ENCODE assay signal across 8 cellular contexts in genomic region chr15:82043726-82044372, GRCh38. TPM values are rescaled to one million over a fixed set of nuclear protein-coding genes. Genes with fewer than 3 reads are reported as not detected.
DNase-seq lines count a peak whose midpoint lies in the region; ATAC-seq and TF ChIP-seq lines count a peak whose summit lies in the region.

No MANE protein-coding gene starts in this region.

- no peaks in the 10 kb centered on the region for H3K27me3 Mint-ChIP-seq in CD8-positive, alpha-beta T cell (ENCODE audit: low read depth)

- no peak for ATAC-seq in CD8-positive, alpha-beta T cell
- ATAC-seq in RWPE2 (ENCODE audit: low read depth) (no peak), GM18498 (IDR thresholded peaks at IDR 0.05; ENCODE audit: unreplicated experiment) (no peak)

- no peaks in the 10 kb centered on the region for H3K27me3 ChIP-seq in CD8-positive, alpha-beta T cell (ENCODE audit: insufficient read depth, low read length)
- peaks cover 14% of the 10 kb centered on the region for H3K27me3 ChIP-seq in RWPE2 (ENCODE audit: insufficient read depth, poor library complexity, severe bottlenecking)

- peaks cover 19% of the 10 kb centered on the region for H3K4me1 ChIP-seq in CD8-positive, alpha-beta T cell (ENCODE audit: insufficient read depth, low read length)
- H3K4me1 ChIP-seq in RWPE2 (ENCODE audit: insufficient read depth, poor library complexity, severe bottlenecking): no peaks in the 10 kb centered on the region

- peak overlapping the region; percentile 61 for H3K4me3 ChIP-seq in CD8-positive, alpha-beta T cell (ENCODE audit: low read depth, low read length)
- peak overlapping the region; percentile 53 for H3K4me3 ChIP-seq in RWPE2 (ENCODE audit: severe bottlenecking)
- H3K4me3 ChIP-seq in epithelial cell of proximal tubule (ENCODE audit: low read depth, low read length): peak overlapping the region; percentile 78

- H3K27ac Mint-ChIP-seq in CD8-positive, alpha-beta T cell: no peak overlapping the region

- no peaks in the 10 kb centered on the region for H3K9me3 Mint-ChIP-seq in CD8-positive, alpha-beta T cell

- no peaks in the 10 kb centered on the region for H3K36me3 Mint-ChIP-seq in CD8-positive, alpha-beta T cell

- POLR2A ChIA-PET in CD8-positive, alpha-beta T cell (lab: Charles Lee): no interaction called here

- intact Hi-C loops in CD8-positive, alpha-beta T cell (cut with DNase I, micrococcal nuclease): loop anchor here (10.0 kb wide), 4 partner anchors 221 to 1021 kb away; partner anchors contain the start of genes BTBD1 (in 1 of the 2), EFL1 (in 1 of the 2), SAXO2 (in 1 of the 2) and STARD5 (in 1 of the 2)

- CTCF ChIA-PET in CD8-positive, alpha-beta T cell (lab: Charles Lee): no interaction called here

- DNase-seq in CD8-positive, alpha-beta T cell: no peak
- DNase-seq in RWPE2 (ENCODE audit: low spot score): peak; percentile 70
- no peak for DNase-seq in epithelial cell of proximal tubule (ENCODE audit: low read depth)
- peak; percentile 1 for DNase-seq in non-pigmented ciliary epithelial cell (ENCODE audit: low read depth)
- no peak for DNase-seq in NCI-H128 (lab: John Stamatoyannopoulos, UW; ENCODE audit: unreplicated experiment)
- no peak for DNase-seq in inferior parietal cortex (ENCODE audit: extremely low spot score)
- no peak for DNase-seq in GM19240 (ENCODE audit: insufficient read length, low spot score)

- TF ChIP-seq CTCF in CD8-positive, alpha-beta T cell (IDR thresholded peaks at IDR 0.05): no peak
- no peak for TF ChIP-seq CTCF in RWPE2 (IDR thresholded peaks at IDR 0.05; ENCODE audit: poor library complexity, severe bottlenecking)
- no peak for TF ChIP-seq CTCF in epithelial cell of proximal tubule (conservative IDR thresholded peaks at IDR 0.05; ENCODE audit: low read depth, low read length)

- H3K27ac ChIP-seq in CD8-positive, alpha-beta T cell (ENCODE audit: low read depth, low read length): no peak overlapping the region
- H3K27ac ChIP-seq in RWPE2 (ENCODE audit: poor library complexity, severe bottlenecking): no peak overlapping the region

- H3K4me1 Mint-ChIP-seq in CD8-positive, alpha-beta T cell (ENCODE audit: low read depth): peaks cover 16% of the 10 kb centered on the region

- H3K36me3 ChIP-seq in CD8-positive, alpha-beta T cell (ENCODE audit: insufficient read depth, low read length): no peaks in the 10 kb centered on the region
- H3K36me3 ChIP-seq in RWPE2 (ENCODE audit: low read depth): no peaks in the 10 kb centered on the region

- H3K4me3 Mint-ChIP-seq in CD8-positive, alpha-beta T cell: peak overlapping the region; percentile 87

- no peaks in the 10 kb centered on the region for H3K9me3 ChIP-seq in CD8-positive, alpha-beta T cell (ENCODE audit: low read length)
- H3K9me3 ChIP-seq in RWPE2 (ENCODE audit: severe bottlenecking): no peaks in the 10 kb centered on the region

RNA-seq across cellular contexts. Expression of gene MEX3B, which starts 2.0 kb away (rescaled TPM):
- total RNA-seq in CD8-positive, alpha-beta T cell: 1 to 10 TPM; 3.3 to 3.7 TPM
- 4.7 and 4.9 TPM in 2 replicates for total RNA-seq in epithelial cell of proximal tubule

Comparison
In these comparisons a context has a peak if more than half of its experiments do, and no peak if none do; other contexts are left out.
1. DNase-seq: peak in RWPE2 (single experiment) and non-pigmented ciliary epithelial cell (single experiment); none in CD8-positive, alpha-beta T cell (0 of 7), epithelial cell of proximal tubule (single experiment), NCI-H128 (single experiment), inferior parietal cortex (single experiment) and GM19240 (single experiment).
2. Peak in every context shown above with its lines, with median percentiles within 50 percentile points of each other: H3K4me3 ChIP-seq.